In genomic region chr9:133691191-133691590, GRCh38 we compare ENCODE assay signal across 25 cellular contexts. TPM values are rescaled to one million over a fixed set of nuclear protein-coding genes. Genes with fewer than 3 reads are reported as not detected.
DNase-seq lines count a peak whose midpoint lies in the region; ATAC-seq and TF ChIP-seq lines count a peak whose summit lies in the region.
"Had no signal": no experiment of that assay in that cellular context is flagged by ENCODE, and none has a peak within 500 bp of the region (broad histone marks: within the 10 kb centered on the region; RNA-seq: fewer than 3 reads in every experiment).

No MANE protein-coding gene starts in this region.

- peak in 3 of 5 donors; percentile 9 to 20 (median 18) for DNase-seq in heart left ventricle
- DNase-seq in cardiac septum (ENCODE audit: low spot score): no peak
- DNase-seq in chondrocyte (ENCODE audit: low spot score): peak; percentile 60
- DNase-seq in mesothelial cell of epicardium (ENCODE audit: low spot score in 2 of 2, unreplicated experiment in 2 of 2): no peak
- DNase-seq in testis: peak; percentile 45
- DNase-seq in left colon: no peak
- DNase-seq in OCI-LY7 (ENCODE audit: low spot score): no peak
- DNase-seq in AG08396 (ENCODE audit: low spot score): no peak
- DNase-seq: activated gamma-delta T cell treated with Interleukin-2 at 50 U/mL for 16 hours; activated T-cell treated with anti-CD3 and anti-CD28 coated beads, Interleukin-2, amount 50 U/mL, for 4 hours; Calu3; cerebellar nuclear complex; DND-41; NCI-H1417 treated with DMSO at 0.1 percent for 48 hours; occipital lobe; small intestine; T-helper 9 cell had no signal

- H3K27me3 Mint-ChIP-seq in chondrocyte (ENCODE audit: low read depth) (peaks cover 13% of the 10 kb centered on the region), mesothelial cell of epicardium (ENCODE audit: low read depth) (no peaks in the 10 kb centered on the region)
- H3K27me3 Mint-ChIP-seq: activated naive CD8-positive, alpha-beta T cell treated with anti-CD3 and anti-CD28 coated beads, Interleukin-2, amount 50 U/mL, for 24 hours had no signal

- ATAC-seq in heart left ventricle (no peak), left colon (no peak)

- H3K4me3 ChIP-seq in heart left ventricle (no peak overlapping the region), testis (no peak overlapping the region), OCI-LY7 (ENCODE audit: low read depth, low read length, poor library complexity, severe bottlenecking) (no peak overlapping the region)

- 72 to 85% (median 84%) methylated on average over 3 to 4 of the region's 4 CpGs for WGBS in heart left ventricle, 4 donors
- 67 to 83% methylated on average over 1 to 4 of the region's 4 CpGs for WGBS in testis, 2 donors

- H3K36me3 Mint-ChIP-seq in chondrocyte (ENCODE audit: low read depth): peaks cover 2% of the 10 kb centered on the region
- no peaks in the 10 kb centered on the region for H3K36me3 Mint-ChIP-seq in mesothelial cell of epicardium
- H3K36me3 Mint-ChIP-seq: type B pancreatic cell had no signal

- H3K4me3 Mint-ChIP-seq in chondrocyte (ENCODE audit: unreplicated experiment) (no peak overlapping the region), mesothelial cell of epicardium (no peak overlapping the region)
- H3K4me3 Mint-ChIP-seq: activated naive CD8-positive, alpha-beta T cell treated with anti-CD3 and anti-CD28 coated beads, Interleukin-2, amount 50 U/mL, for 24 hours; activated T-cell treated with anti-CD3 and anti-CD28 coated beads, Interleukin-2, amount 50 U/mL, for 4 hours; type B pancreatic cell had no signal

- H3K27ac Mint-ChIP-seq in chondrocyte (ENCODE audit: unreplicated experiment) (no peak overlapping the region), mesothelial cell of epicardium (peak overlapping the region; percentile 87)
- H3K27ac Mint-ChIP-seq: activated naive CD8-positive, alpha-beta T cell treated with anti-CD3 and anti-CD28 coated beads, Interleukin-2, amount 50 U/mL, for 24 hours; type B pancreatic cell had no signal

- H3K36me3 ChIP-seq in heart left ventricle: no peaks in the 10 kb centered on the region
- no peaks in the 10 kb centered on the region for H3K36me3 ChIP-seq in testis (ENCODE audit: low read depth, missing control alignments)
- H3K36me3 ChIP-seq in OCI-LY7 (ENCODE audit: insufficient read depth, low read length): peaks cover 75% of the 10 kb centered on the region

- TF ChIP-seq CTCF in heart left ventricle (IDR thresholded peaks at IDR 0.05): no peak
- TF ChIP-seq CTCF in chondrocyte (IDR thresholded peaks at IDR 0.05): no peak
- TF ChIP-seq CTCF in mesothelial cell of epicardium (IDR thresholded peaks at IDR 0.05; ENCODE audit: unreplicated experiment): no peak
- TF ChIP-seq CTCF in testis (IDR thresholded peaks at IDR 0.05): no peak
- no peak for TF ChIP-seq CTCF in OCI-LY7 (conservative IDR thresholded peaks at IDR 0.05; ENCODE audit: low read length)

- CTCF ChIA-PET in OCI-LY7 (lab: Charles Lee; ENCODE audit: unreplicated experiment): interaction anchor here (0.8 kb wide), 1 partner anchor 10 kb away, joined by 3 read pairs; no protein-coding TSS in a partner anchor

- POLR2A ChIA-PET in OCI-LY7 (lab: Charles Lee): no interaction called here

- H3K79me2 ChIP-seq in OCI-LY7 (ENCODE audit: insufficient read depth, low read depth, low read length): no peaks in the 10 kb centered on the region

- intact Hi-C loops in heart left ventricle (cut with DNase I) (no loop called here), cardiac septum (cut with DNase I) (no loop called here), testis (cut with DNase I; ENCODE audit: low total_unique reads) (no loop called here), left colon (cut with DNase I, micrococcal nuclease) (no loop called here), OCI-LY7 (cut with micrococcal nuclease; ENCODE audit: unreplicated experiment) (no loop called here)

- H3K9me3 ChIP-seq in heart left ventricle (no peaks in the 10 kb centered on the region), testis (no peaks in the 10 kb centered on the region), OCI-LY7 (ENCODE audit: low read length) (no peaks in the 10 kb centered on the region)

- H3K27ac ChIP-seq in heart left ventricle (no peak overlapping the region), testis (no peak overlapping the region), OCI-LY7 (ENCODE audit: low read depth, low read length, poor library complexity, severe bottlenecking) (no peak overlapping the region)

- H4K20me1 ChIP-seq in OCI-LY7 (ENCODE audit: insufficient read depth, low read length): no peaks in the 10 kb centered on the region

- H3K27me3 ChIP-seq in heart left ventricle (peaks cover 0 to 4% (median 0%) of the 10 kb centered on the region in 9 donors), testis (no peaks in the 10 kb centered on the region)

- TF ChIP-seq POLR2A in heart left ventricle (IDR thresholded peaks at IDR 0.05) (no peak), testis (IDR thresholded peaks at IDR 0.05) (no peak)

- no TSS peak for BruUV-seq in OCI-LY7 (replicated peaks; lab: Mats Ljungman, UMichigan)

- H3K9me3 Mint-ChIP-seq in chondrocyte (ENCODE audit: low read depth) (no peaks in the 10 kb centered on the region), mesothelial cell of epicardium (no peaks in the 10 kb centered on the region)
- H3K9me3 Mint-ChIP-seq: activated naive CD8-positive, alpha-beta T cell treated with anti-CD3 and anti-CD28 coated beads, Interleukin-2, amount 50 U/mL, for 24 hours; activated T-cell treated with anti-CD3 and anti-CD28 coated beads, Interleukin-2, amount 50 U/mL, for 4 hours; type B pancreatic cell had no signal

- no peak overlapping the region for H2AFZ ChIP-seq in OCI-LY7 (ENCODE audit: low read length)

- peaks cover 11% of the 10 kb centered on the region for H3K4me1 Mint-ChIP-seq in chondrocyte (ENCODE audit: low read depth)
- H3K4me1 Mint-ChIP-seq in mesothelial cell of epicardium: peaks cover 57% of the 10 kb centered on the region

- peaks cover 0 to 6% (median 0%) of the 10 kb centered on the region in 12 donors for H3K4me1 ChIP-seq in heart left ventricle
- peaks cover 16% of the 10 kb centered on the region for H3K4me1 ChIP-seq in testis
- H3K4me1 ChIP-seq in OCI-LY7 (ENCODE audit: insufficient read depth, low read length, poor library complexity, severe bottlenecking): peaks cover 10% of the 10 kb centered on the region

- no peaks in the 10 kb centered on the region for H3K9me2 ChIP-seq in OCI-LY7 (ENCODE audit: insufficient read depth, low read length)

- H3K4me2 ChIP-seq in OCI-LY7 (ENCODE audit: low read length): no peak overlapping the region

RNA-seq across cellular contexts. Expression of gene SARDH, which starts 47.0 kb away (rescaled TPM):
- 1 to 10 TPM in 2 of 9 donors, under 1 TPM in 7; 0.23 to 1.7 (median 0.70) TPM for total RNA-seq in heart left ventricle
- under 1 TPM; 0.19 to 0.29 TPM for polyA plus RNA-seq in heart left ventricle
- 1.3 TPM for total RNA-seq in cardiac septum
- total RNA-seq in chondrocyte: 0.74 to 1.2 TPM in 2 of 3 replicates, not detected in the other
- 11.8 to 13.9 TPM (median 12.9 TPM) in 3 replicates for total RNA-seq in mesothelial cell of epicardium
- total RNA-seq in testis: 1 to 10 TPM; 5.1 to 7.2 TPM
- polyA plus RNA-seq in testis (ENCODE audit: insufficient read depth, low read depth, low replicate concordance): 2.6 TPM
- under 1 TPM; 0.40 to 0.92 TPM for total RNA-seq in left colon
- total RNA-seq in OCI-LY7 (2014; rRNA removed; shearing (Covaris generic)): 52.3 and 60.8 TPM in 2 replicates
- 39.4 and 42.8 TPM in 2 replicates for total RNA-seq in OCI-LY7 (2022)
- total RNA-seq: Calu3 had no signal

RNA-seq across cellular contexts. Expression of gene DBH, which starts 55.0 kb away (rescaled TPM):
- total RNA-seq in heart left ventricle (under 1 TPM in 2 of 9 donors, not detected in 7; 0.06 to 0.08 TPM), cardiac septum (not detected), chondrocyte (not detected in 3 replicates), mesothelial cell of epicardium (not detected in 3 replicates), testis (under 1 TPM in 1 of 2 donors, not detected in 1; 0.06 TPM), left colon (not detected), OCI-LY7 (2022) (not detected in 2 replicates)
- polyA plus RNA-seq in heart left ventricle (not detected), testis (ENCODE audit: insufficient read depth, low read depth, low replicate concordance) (not detected)
- total RNA-seq in OCI-LY7 (2014; rRNA removed; shearing (Covaris generic)): not detected in 2 replicates
- total RNA-seq: A673; activated T-cell treated with anti-CD3 and anti-CD28 coated beads, Interleukin-2, amount 50 U/mL, for 4 hours; Calu3; glomerular endothelial cell; lung microvascular endothelial cell; NCI-H460; occipital lobe had no signal
- polyA plus RNA-seq: BJ, keratinocyte had no signal

Comparison
In these comparisons a context has a peak if more than half of its experiments do, and no peak if none do; other contexts are left out.
1. DNase-seq: peak in heart left ventricle (3 of 5), chondrocyte (single experiment) and testis (single experiment); none in cardiac septum (single experiment), mesothelial cell of epicardium (0 of 2), left colon (0 of 2), OCI-LY7 (single experiment) and AG08396 (single experiment).